Comparison of ENCODE assay signal across 8 cellular contexts in genomic region chr1:94025383-94026340, GRCh38.
DNase-seq lines count a peak whose midpoint lies in the region; ATAC-seq and TF ChIP-seq lines count a peak whose summit lies in the region.

No MANE protein-coding gene starts in this region.

- H4K20me1 ChIP-seq in fibroblast of lung (ENCODE audit: control insufficient read depth, extremely low read depth, insufficient read depth, low read length): no peaks in the 10 kb centered on the region

- peak overlapping the region; percentile 82 for H3K4me2 ChIP-seq in fibroblast of lung (ENCODE audit: extremely low read depth, insufficient read depth, low read length)

- H3K79me2 ChIP-seq in fibroblast of lung (ENCODE audit: control insufficient read depth, insufficient read depth, low read length): no peaks in the 10 kb centered on the region

- peak overlapping the region in 3 of 4 experiments; percentile 22 to 34 (median 23) for H3K4me3 ChIP-seq in fibroblast of lung (replicated peaks in 1 of 4; ENCODE audit: control extremely low read depth in 1 of 4, insufficient read depth in 1 of 4, low read depth in 3 of 4, low read length in 4 of 4)

- DNase-seq in NCI-H1417 (lab: John Stamatoyannopoulos, UW): peak; percentile 55 to 79 (median 56)
- no peak for DNase-seq in NCI-H1417 treated with DMSO at 0.1 percent for 48 hours (lab: John Stamatoyannopoulos, UW)
- DNase-seq in LoVo (ENCODE audit: low spot score): peak; percentile 69
- peak; percentile 56 for DNase-seq in SK-N-DZ (ENCODE audit: low spot score)
- peak; percentile 70 to 83 for DNase-seq in fibroblast of lung (ENCODE audit: low read depth in 2 of 2)
- peak; percentile 20 for DNase-seq in occipital lobe (lab: John Stamatoyannopoulos, UW)
- no peak for DNase-seq in activated T-cell treated with anti-CD3 and anti-CD28 coated beads, Interleukin-2, amount 50 U/mL, for 48 hours
- no peak for DNase-seq in stimulated activated naive CD8-positive, alpha-beta T cell treated with anti-CD3 and anti-CD28 coated beads, Interleukin-15, Interleukin-2, amounts not matched to agents 100 U/mL and 50 U/mL, for 24 hours

- H3K36me3 ChIP-seq in fibroblast of lung (ENCODE audit: control insufficient read depth, insufficient read depth, low read length): no peaks in the 10 kb centered on the region

- TF ChIP-seq CTCF in fibroblast of lung (conservative IDR thresholded peaks at IDR 0.05 in 1 of 2, IDR thresholded peaks at IDR 0.05 in 1 of 2; ENCODE audit: low read depth in 1 of 2, low read length in 2 of 2): peak; percentile 56 to 72

- no peak overlapping the region for H3K27ac ChIP-seq in fibroblast of lung (ENCODE audit: insufficient read depth, low read length)

- no peak overlapping the region for H3K9ac ChIP-seq in fibroblast of lung (ENCODE audit: insufficient read depth, low read length)

- no peaks in the 10 kb centered on the region for H3K27me3 ChIP-seq in fibroblast of lung (ENCODE audit: control insufficient read depth, insufficient read depth, low read length)

- no peaks in the 10 kb centered on the region for H3K9me3 ChIP-seq in fibroblast of lung (ENCODE audit: control insufficient read depth, insufficient read depth, low read depth, low read length)

- peaks cover 9% of the 10 kb centered on the region for H3K4me1 ChIP-seq in fibroblast of lung (ENCODE audit: control insufficient read depth, extremely low read depth, insufficient read depth, low read length)

- peak overlapping the region; percentile 61 for H2AFZ ChIP-seq in fibroblast of lung (ENCODE audit: low read length)

- ATAC-seq in stimulated activated naive CD8-positive, alpha-beta T cell treated with anti-CD3 and anti-CD28 coated beads, Interleukin-15, Interleukin-2, amounts not matched to agents 100 U/mL and 50 U/mL, for 24 hours: no peak

Comparison
In these comparisons a context has a peak if more than half of its experiments do, and no peak if none do; other contexts are left out.
1. DNase-seq: peak in NCI-H1417 (3 of 3), LoVo (single experiment), SK-N-DZ (single experiment), fibroblast of lung (2 of 2) and occipital lobe (single experiment); none in NCI-H1417 treated with DMSO at 0.1 percent for 48 hours (single experiment), activated T-cell treated with anti-CD3 and anti-CD28 coated beads, Interleukin-2, amount 50 U/mL, for 48 hours (0 of 2) and stimulated activated naive CD8-positive, alpha-beta T cell treated with anti-CD3 and anti-CD28 coated beads, Interleukin-15, Interleukin-2, amounts not matched to agents 100 U/mL and 50 U/mL, for 24 hours (single experiment).